17 cellular contexts compared by ENCODE assay signal in the genomic region with DNA sequence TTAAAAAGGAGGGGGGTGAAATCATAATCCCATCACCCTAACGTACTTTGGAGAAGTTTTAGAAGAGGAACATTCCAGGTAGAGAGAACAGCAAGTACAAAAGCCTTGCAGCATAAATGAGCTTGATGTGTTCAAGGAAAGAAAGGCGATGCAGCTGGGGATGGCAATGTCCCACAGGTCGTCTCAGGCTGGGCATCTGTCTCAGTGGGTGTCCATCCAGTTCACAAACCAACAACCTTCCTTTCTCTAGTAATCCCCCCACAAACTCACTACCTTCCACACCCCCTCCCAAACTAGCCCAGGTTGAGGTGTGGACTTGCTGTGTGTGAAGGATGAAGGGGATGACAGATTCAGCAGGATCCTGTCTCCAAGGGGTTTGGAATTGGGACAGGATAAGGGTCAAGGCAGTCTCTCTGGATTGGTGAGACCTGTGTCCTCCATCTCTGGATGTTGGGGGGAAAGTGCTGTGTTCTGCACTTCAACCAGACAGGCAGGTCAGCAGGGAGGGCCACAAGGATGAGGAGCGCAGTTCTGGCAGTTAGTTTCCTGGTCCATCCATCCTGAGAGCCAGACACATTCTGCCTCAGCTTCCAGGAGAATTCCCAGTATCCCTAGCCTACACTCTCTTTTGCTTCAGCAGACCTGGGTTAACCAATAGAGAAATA. TPM values are rescaled to one million over a fixed set of nuclear protein-coding genes. Genes with fewer than 3 reads are reported as not detected.
DNase-seq lines count a peak whose midpoint lies in the region; ATAC-seq, FAIRE-seq and TF ChIP-seq lines count a peak whose summit lies in the region.
"Had no signal": no experiment of that assay in that cellular context is flagged by ENCODE, and none has a peak within 500 bp of the region (broad histone marks: within the 10 kb centered on the region; RNA-seq: fewer than 3 reads in every experiment).

No MANE protein-coding gene starts in this region.

- H2BK12ac ChIP-seq in H1 (ENCODE audit: low read depth, low read length): 0 out of 2 replicates have a peak overlapping the region, but pooled peaks have one; percentile 9

- no peak for TF ChIP-seq POLR2A in H1 (IDR thresholded peaks at IDR 0.05; ENCODE audit: control extremely low read depth in 1 of 2, low read depth in 2 of 2, low read length in 2 of 2)

- H3K27ac ChIP-seq in H1 (ENCODE audit: low read depth, low read length): no peak overlapping the region
- H3K27ac ChIP-seq in left lung: no peak overlapping the region
- H3K27ac ChIP-seq: C4-2B, GM23248 had no signal

- H2BK15ac ChIP-seq in H1 (ENCODE audit: low read length): no peak overlapping the region; the same call in 1 of the 2 replicates

- no peak overlapping the region for H4K91ac ChIP-seq in H1 (replicated peaks; ENCODE audit: insufficient read length, low read length)

- H3K79me1 ChIP-seq in H1 (ENCODE audit: low read depth, low read length): no peaks in the 10 kb centered on the region; the same call in 1 of the 2 replicates

- POLR2A ChIA-PET in H1 (lab: Charles Lee; ENCODE audit: partially characterized antibody): interaction anchor here (0.9 to 1.0 kb wide), 2 partner anchors 246 to 515 kb away, joined by 3 to 5 read pairs; no protein-coding TSS in a partner anchor

- no peak overlapping the region for H3K23ac ChIP-seq in H1 (ENCODE audit: insufficient read length)

- H3K27ac Mint-ChIP-seq in T-helper 17 cell (no peak overlapping the region), neural crest cell (ENCODE audit: unreplicated experiment) (no peak overlapping the region), glutamatergic neuron (ENCODE audit: unreplicated experiment) (no peak overlapping the region)
- H3K27ac Mint-ChIP-seq: CD4-positive, alpha-beta memory T cell; H9 had no signal

- FAIRE-seq in H1 (lab: Jason Lieb, UNC): no peak
- FAIRE-seq: A204.1, GM12891 had no signal

- no peak overlapping the region for H3K4me3 ChIP-seq in H1 (ENCODE audit: extremely low read depth in 1 of 4, insufficient read depth in 2 of 4, low read depth in 3 of 4, low read length in 4 of 4)
- no peak overlapping the region for H3K4me3 ChIP-seq in left lung
- H3K4me3 ChIP-seq: GM23248 had no signal

- H4K20me1 ChIP-seq in H1 (replicated peaks in 1 of 2; ENCODE audit: control insufficient read depth in 1 of 2, insufficient read depth in 2 of 2, low read length in 2 of 2): peaks cover 0 to 2% of the 10 kb centered on the region in 2 experiments

- peaks cover 8% of the 10 kb centered on the region for H3K4me1 Mint-ChIP-seq in T-helper 17 cell
- H3K4me1 Mint-ChIP-seq in neural crest cell: no peaks in the 10 kb centered on the region
- no peaks in the 10 kb centered on the region for H3K4me1 Mint-ChIP-seq in glutamatergic neuron (ENCODE audit: low read depth, unreplicated experiment)

- no peak overlapping the region for H2BK5ac ChIP-seq in H1 (ENCODE audit: low read depth, low read length)

- peaks cover 19 to 45% (median 36%) of the 10 kb centered on the region in 4 experiments for H3K27me3 ChIP-seq in H1 (replicated peaks in 1 of 4; ENCODE audit: control insufficient read depth in 3 of 4, extremely low read depth in 1 of 4, insufficient read depth in 3 of 4, low read length in 3 of 4)
- peaks cover 14 to 61% of the 10 kb centered on the region in 2 donors for H3K27me3 ChIP-seq in left lung

- H3K4ac ChIP-seq in H1 (replicated peaks; ENCODE audit: insufficient read length, low read depth, low read length): no peak overlapping the region

- H2AK5ac ChIP-seq in H1 (ENCODE audit: low read depth, low read length): no peak overlapping the region

- no peak overlapping the region for H4K5ac ChIP-seq in H1 (ENCODE audit: insufficient read length, low read depth, low read length)

- H3K36me3 ChIP-seq in H1 (ENCODE audit: control insufficient read depth in 2 of 4, insufficient read depth in 4 of 4, low read length in 3 of 4) (peaks cover 0 to 6% (median 0%) of the 10 kb centered on the region in 4 experiments; a peak in 1 of 8 replicates), left lung (no peaks in the 10 kb centered on the region)
- H3K36me3 ChIP-seq: BE2C had no signal

- no peak overlapping the region for H2BK20ac ChIP-seq in H1 (ENCODE audit: low read length)

- H4K8ac ChIP-seq in H1 (ENCODE audit: extremely low read depth, insufficient read depth, low read length): no peak overlapping the region

- intact Hi-C loops in left lung (cut with DNase I): no loop called here

- H3K9me3 Mint-ChIP-seq in neural crest cell (no peaks in the 10 kb centered on the region), glutamatergic neuron (ENCODE audit: unreplicated experiment) (peaks cover 3% of the 10 kb centered on the region)
- H3K9me3 Mint-ChIP-seq: CD4-positive, alpha-beta memory T cell had no signal

- H3K56ac ChIP-seq in H1 (replicated peaks; ENCODE audit: insufficient read length, low read depth, low read length): no peak overlapping the region

- TF ChIP-seq EP300 in H1 (IDR thresholded peaks at IDR 0.05; ENCODE audit: borderline replicate concordance in 1 of 2, low read depth in 2 of 2, low read length in 2 of 2): no peak

- peaks cover 47% of the 10 kb centered on the region for H3K27me3 Mint-ChIP-seq in T-helper 17 cell
- H3K27me3 Mint-ChIP-seq in neural crest cell (ENCODE audit: low read depth): peaks cover 86% of the 10 kb centered on the region
- peaks cover 19% of the 10 kb centered on the region for H3K27me3 Mint-ChIP-seq in glutamatergic neuron (ENCODE audit: unreplicated experiment)

- no peak overlapping the region for H2AFZ ChIP-seq in H1 (ENCODE audit: low read length)

- no peak overlapping the region for H3K18ac ChIP-seq in H1 (ENCODE audit: extremely low read depth, low read length)

- no peak for ATAC-seq in T-helper 17 cell
- no peak for ATAC-seq in left lung

- H3K9me3 ChIP-seq in T-helper 17 cell (ENCODE audit: control insufficient read depth, low read length, poor library complexity, severe bottlenecking): no peaks in the 10 kb centered on the region
- peaks cover 5 to 10% of the 10 kb centered on the region in 2 experiments for H3K9me3 ChIP-seq in H1 (ENCODE audit: insufficient read depth in 2 of 2, low read depth in 1 of 2, low read length in 1 of 2)
- H3K9me3 ChIP-seq in left lung: no peaks in the 10 kb centered on the region

- no peak overlapping the region for H3K9ac ChIP-seq in H1 (replicated peaks in 1 of 4; ENCODE audit: extremely low read depth in 1 of 4, low read depth in 3 of 4, low read length in 3 of 4)
- H3K9ac ChIP-seq: GM23248 had no signal

- CTCF ChIA-PET in H1 (lab: Charles Lee; ENCODE audit: partially characterized antibody): interaction anchor here (2.1 to 4.7 kb wide), 3 partner anchors 10 to 15 kb away, joined by 9 to 24 read pairs (median 16); no protein-coding TSS in a partner anchor

- no peaks in the 10 kb centered on the region for H3K79me2 ChIP-seq in H1 (ENCODE audit: control insufficient read depth in 1 of 2, insufficient read depth in 2 of 2, low read length in 2 of 2)

- H2BK120ac ChIP-seq in H1 (replicated peaks; ENCODE audit: low read depth, low read length): no peak overlapping the region

- no peak overlapping the region; a peak in 1 of 4 replicates for H3K4me2 ChIP-seq in H1 (ENCODE audit: insufficient read depth in 1 of 2, low read depth in 2 of 2, low read length in 2 of 2)

- peaks cover 2% of the 10 kb centered on the region for H3K36me3 Mint-ChIP-seq in T-helper 17 cell (ENCODE audit: low read depth)
- H3K36me3 Mint-ChIP-seq in neural crest cell (ENCODE audit: low read depth): no peaks in the 10 kb centered on the region
- H3K36me3 Mint-ChIP-seq in glutamatergic neuron (ENCODE audit: unreplicated experiment): peaks cover 15% of the 10 kb centered on the region
- H3K36me3 Mint-ChIP-seq: CD4-positive, alpha-beta memory T cell had no signal

- H3K23me2 ChIP-seq in H1 (ENCODE audit: low read depth, low read length): peaks cover 8% of the 10 kb centered on the region; the same call in 1 of the 2 replicates

- DNase-seq in GM10266 (ENCODE audit: extremely low spot score) (peak; percentile 5), T-helper 17 cell (no peak), H1 (ENCODE audit: low read depth in 1 of 2, low spot score in 2 of 2) (no peak), neural crest cell (ENCODE audit: low read depth, low spot score) (no peak), NCI-H1092 (lab: John Stamatoyannopoulos, UW) (no peak), left lung (no peak), glutamatergic neuron (no peak)
- DNase-seq: BE2C; CD4-positive, alpha-beta memory T cell; DMS79; GM23248; H9 had no signal

- peak overlapping the region; percentile 25 for H3K4me3 Mint-ChIP-seq in T-helper 17 cell
- peak overlapping the region; percentile 49 for H3K4me3 Mint-ChIP-seq in neural crest cell
- no peak overlapping the region for H3K4me3 Mint-ChIP-seq in glutamatergic neuron (ENCODE audit: unreplicated experiment)

- 85% methylated on average over 4 of the region's 4 CpGs; no CpG with 5 or more reads in 1 of the 2 experiments for WGBS in H1 (ENCODE audit: extremely low coverage in 1 of 2, insufficient coverage in 1 of 2, insufficient read length in 1 of 2, insufficient replicate concordance in 2 of 2, low coverage in 1 of 2, low lambda C conversion rate in 2 of 2, missing lambda C conversion rate in 1 of 2), 2 experiments

- H3K4me1 ChIP-seq in H1 (replicated peaks in 1 of 4; ENCODE audit: control insufficient read depth in 3 of 4, insufficient read depth in 4 of 4, low read length in 3 of 4) (peaks cover 0 to 9% (median 6%) of the 10 kb centered on the region in 4 experiments; a peak in 5 of 7 replicates), left lung (peaks cover 8 to 20% of the 10 kb centered on the region in 2 donors)
- H3K4me1 ChIP-seq: BE2C had no signal

- no peak for TF ChIP-seq RAD21 in H1 (IDR thresholded peaks at IDR 0.05 in 1 of 2, conservative IDR thresholded peaks at IDR 0.05 in 1 of 2; ENCODE audit: low read depth in 2 of 2, low read length in 2 of 2)

- TF ChIP-seq CTCF in GM10266 (IDR thresholded peaks at IDR 0.05; ENCODE audit: control insufficient read depth, insufficient read depth, low read depth, missing control alignments) (no peak), H1 (IDR thresholded peaks at IDR 0.05; ENCODE audit: control extremely low read depth in 1 of 3, insufficient read depth in 1 of 3, low read depth in 1 of 3, low read length in 3 of 3) (no peak), neural crest cell (conservative IDR thresholded peaks at IDR 0.05) (no peak), left lung (IDR thresholded peaks at IDR 0.05) (no peak), glutamatergic neuron (IDR thresholded peaks at IDR 0.05; ENCODE audit: partially characterized antibody, unreplicated experiment) (no peak)

- no peak overlapping the region for H3K14ac ChIP-seq in H1 (ENCODE audit: insufficient read length)

RNA-seq across cellular contexts. Expression of gene ESYT3, which starts 1.7 kb away (rescaled TPM):
- total RNA-seq in T-helper 17 cell (under 1 TPM in 1 of 2 donors, not detected in 1; 0.40 TPM), neural crest cell (0.44 and 1.1 TPM in 2 replicates), left lung (10 to 100 TPM; 24.5 to 44.4 TPM), glutamatergic neuron (ENCODE audit: unreplicated experiment) (not detected)
- total RNA-seq in H1 (2021; fragmentation: NEBNext Ultra II Directional; extraction: Animal tissue kit (Norgen Biotek cat#: 25700)): 7.0 and 7.3 TPM in 2 replicates
- polyA plus RNA-seq in H1 (2011; rRNA removed): 4.3 and 4.4 TPM in 2 replicates
- 4.3 TPM for polyA plus RNA-seq in H1 (2011; cell fraction: cytosol; rRNA removed)
- 19.2 TPM for polyA plus RNA-seq in H1 (2011; cell fraction: nucleus; rRNA removed)
- polyA plus RNA-seq in H1 (2012, experiment 1 of 2): 4.3 to 6.6 TPM (median 5.3 TPM) in 4 replicates
- 1.4 TPM for polyA plus RNA-seq in H1 (2012, experiment 2 of 2)
- 4.7 TPM for polyA plus RNA-seq in H1 (2013, experiment 1 of 2)
- polyA plus RNA-seq in H1 (2013, experiment 2 of 2): 4.9 TPM
- polyA minus RNA-seq in H1 (2011; rRNA and poly(A)+ RNA removed): 9.0 and 12.1 TPM in 2 replicates
- polyA minus RNA-seq in H1 (2011; cell fraction: cytosol; rRNA and poly(A)+ RNA removed): 5.9 TPM
- 23.7 TPM for polyA minus RNA-seq in H1 (2011; cell fraction: nucleus; rRNA and poly(A)+ RNA removed)
- total RNA-seq: G401, HT-29 had no signal
- polyA plus RNA-seq: CD4-positive, alpha-beta memory T cell had no signal
